ENCODE assay signal across 1 cellular context in genomic region chr3:188174309-188175044, GRCh38.
TF ChIP-seq lines count a peak whose summit lies in the region.

No MANE protein-coding gene starts in this region.

TF ChIP-seq in H1, 55 proteins besides CTCF, POLR2A, EP300 and RAD21:
- TF ChIP-seq BRCA1 (IDR thresholded peaks at IDR 0.05; ENCODE audit: low read depth, low read length) (no peak), SIRT6 (IDR thresholded peaks at IDR 0.05; ENCODE audit: low read length) (no peak), USF2 (IDR thresholded peaks at IDR 0.05; ENCODE audit: low read length) (no peak), JUND (IDR thresholded peaks at IDR 0.05; ENCODE audit: low read length) (no peak), GABPA (IDR thresholded peaks at IDR 0.05; ENCODE audit: borderline replicate concordance, insufficient read depth, low read length) (no peak), SP1 (IDR thresholded peaks at IDR 0.05; ENCODE audit: low read depth, low read length) (no peak), MAFK (IDR thresholded peaks at IDR 0.05; ENCODE audit: low read depth, low read length) (no peak), CBX8 (IDR thresholded peaks at IDR 0.05; ENCODE audit: borderline replicate concordance, low read depth, low read length) (no peak), RFX5 (IDR thresholded peaks at IDR 0.05; ENCODE audit: borderline replicate concordance, low read depth, low read length) (no peak), CHD2 (IDR thresholded peaks at IDR 0.05; ENCODE audit: low read length) (no peak), SIN3A (conservative IDR thresholded peaks at IDR 0.05 in 1 of 2, IDR thresholded peaks at IDR 0.05 in 1 of 2; ENCODE audit: low read depth in 1 of 2, low read length in 2 of 2) (no peak), KDM4A (IDR thresholded peaks at IDR 0.05; ENCODE audit: low read depth, low read length, severe bottlenecking) (no peak), POLR2AphosphoS5 (IDR thresholded peaks at IDR 0.05; ENCODE audit: low read depth, low read length) (no peak), RNF2 (IDR thresholded peaks at IDR 0.05; ENCODE audit: borderline replicate concordance, low read depth, low read length, missing control alignments, poor library complexity, severe bottlenecking) (no peak), SUZ12 (IDR thresholded peaks at IDR 0.05; ENCODE audit: low read length) (no peak), HDAC2 (IDR thresholded peaks at IDR 0.05; ENCODE audit: borderline replicate concordance in 1 of 2, low read depth in 2 of 2, low read length in 2 of 2) (no peak), TCF12 (IDR thresholded peaks at IDR 0.05; ENCODE audit: low read depth, low read length) (no peak)
